Comparison of ENCODE assay signal across 23 cellular contexts in the genomic region with DNA sequence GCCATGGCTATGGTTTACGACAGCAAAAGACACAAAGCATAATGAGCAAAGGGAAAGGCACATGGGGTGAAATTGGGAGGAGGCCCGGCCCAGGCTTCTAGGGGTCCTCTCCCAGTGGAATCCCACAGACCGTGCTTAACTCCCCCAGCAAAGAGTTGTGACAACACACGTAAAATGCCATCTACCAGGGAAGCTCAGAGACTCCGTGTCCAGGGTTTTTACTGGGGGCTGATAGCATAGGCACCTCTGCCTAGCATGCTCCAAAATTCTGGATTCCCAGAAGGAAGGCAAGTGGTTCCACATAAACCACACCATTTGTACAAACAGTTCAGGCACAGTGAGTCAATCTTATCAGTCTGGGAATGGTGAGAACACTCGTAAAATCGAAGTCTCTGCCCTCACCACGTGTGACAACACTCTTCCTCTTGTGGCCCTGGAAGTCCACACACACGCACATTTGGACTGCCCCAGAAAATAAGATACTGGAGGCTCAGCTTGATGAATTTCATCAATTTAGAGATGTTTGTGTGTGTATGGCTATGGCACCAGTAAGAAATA.
"Had no signal": no experiment of that assay in that cellular context is flagged by ENCODE, and none has a peak within 500 bp of the region (broad histone marks: within the 10 kb centered on the region; RNA-seq: fewer than 3 reads in every experiment).

No MANE protein-coding gene starts in this region.

- H3K27ac ChIP-seq: HL-60, KMS-11, RWPE1 had no signal

- ATAC-seq: K562 had no signal

- DNase-seq: Kasumi-1, MV-4-11, NCI-H1048, NCI-H1105 treated with DMSO at 0.1 percent for 48 hours, NCI-H1417 treated with DMSO at 0.1 percent for 48 hours, NCI-H146, NCI-H1694 treated with DMSO at 0.1 percent for 48 hours, NCI-H1930, NCI-H2081, NCI-H2107, NCI-H226, NCI-H446, NCI-H510A, NCI-H524 treated with DMSO at 0.1 percent for 48 hours, NCI-H69, NCI-H774, SHP77, SK-N-SH, SW 1271 had no signal

- H3K9me3 ChIP-seq: SK-N-SH had no signal

- H3K4me3 ChIP-seq: K562 had no signal
